18 cellular contexts compared by ENCODE assay signal in genomic region chr2:25018681-25019080, GRCh38. TPM values are rescaled to one million over a fixed set of nuclear protein-coding genes. Genes with fewer than 3 reads are reported as not detected.
DNase-seq lines count a peak whose midpoint lies in the region; ATAC-seq and TF ChIP-seq lines count a peak whose summit lies in the region.
"Had no signal": no experiment of that assay in that cellular context is flagged by ENCODE, and none has a peak within 500 bp of the region (broad histone marks: within the 10 kb centered on the region; RNA-seq: fewer than 3 reads in every experiment).

No MANE protein-coding gene starts in this region.

- in situ Hi-C loops in GM23248 (cut with MboI): no loop called here

- ATAC-seq in HG03520 (IDR thresholded peaks at IDR 0.05; ENCODE audit: unreplicated experiment): no peak
- ATAC-seq: K562 had no signal

- WGBS in GM23248 (ENCODE audit: low coverage in 1 of 2, low lambda C conversion rate in 2 of 2, missing lambda C conversion rate in 2 of 2), 2 experiments: 82% methylated on average over 7 of the region's 7 CpGs

- H3K9me2 ChIP-seq in GM23248 (ENCODE audit: insufficient read depth): no peaks in the 10 kb centered on the region

- H3K4me1 ChIP-seq in HEK293 (ENCODE audit: control insufficient read depth, insufficient read depth, low read length) (no peaks in the 10 kb centered on the region), GM23248 (ENCODE audit: insufficient read depth) (no peaks in the 10 kb centered on the region)

- no peaks in the 10 kb centered on the region for H4K20me1 ChIP-seq in GM23248 (ENCODE audit: insufficient read depth)
- H4K20me1 ChIP-seq: BLaER1 treated with 17β-estradiol and CSF1 and Interleukin-3, amounts not matched to agents 10 nM and 100 nM had no signal

- H3K9ac ChIP-seq in GM23248: no peak overlapping the region
- H3K9ac ChIP-seq: BLaER1 treated with 17β-estradiol and CSF1 and Interleukin-3, amounts not matched to agents 10 nM and 100 nM had no signal

- peak; percentile 67 for DNase-seq in NCI-H526 treated with DMSO at 0.1 percent for 48 hours (lab: John Stamatoyannopoulos, UW)
- peak; percentile 46 for DNase-seq in left kidney (ENCODE audit: low read depth, low spot score)
- DNase-seq in CD1c-positive myeloid dendritic cell (ENCODE audit: extremely low spot score): no peak
- DNase-seq in medulla oblongata (ENCODE audit: extremely low spot score): no peak
- DNase-seq in GM23248: no peak
- DNase-seq: CD8-positive, alpha-beta memory T cell; DND-41; H7; NCI-H187; NCI-H2107; NCI-H510A; PC-9 had no signal

- no peak overlapping the region for H3K4me3 ChIP-seq in HEK293 (ENCODE audit: low read depth, low read length)
- H3K4me3 ChIP-seq in GM23248: no peak overlapping the region
- H3K4me3 ChIP-seq: BLaER1 treated with 17β-estradiol and CSF1 and Interleukin-3, amounts not matched to agents 10 nM and 100 nM; K562; PC-9 had no signal

- TF ChIP-seq CTCF in 22Rv1 (IDR thresholded peaks at IDR 0.05): no peak
- no peak for TF ChIP-seq CTCF in HEK293 (tag by site-specific recombination; IDR thresholded peaks at IDR 0.05)

- H3K79me2 ChIP-seq in GM23248 (ENCODE audit: insufficient read depth): no peaks in the 10 kb centered on the region

- 0 out of 2 replicates have a peak, but pooled peaks cover under 1% of the 10 kb centered on the region for H3K27me3 ChIP-seq in GM23248 (replicated peaks; ENCODE audit: insufficient read depth)
- H3K27me3 ChIP-seq: BLaER1 treated with 17β-estradiol and CSF1 and Interleukin-3, amounts not matched to agents 10 nM and 100 nM had no signal

- no peaks in the 10 kb centered on the region for H3F3A ChIP-seq in GM23248 (ENCODE audit: insufficient read depth)

- H2AFZ ChIP-seq in GM23248: no peak overlapping the region
- H2AFZ ChIP-seq: PC-9 had no signal

- peak overlapping the region; percentile 9 for H3K27ac ChIP-seq in 22Rv1
- no peak overlapping the region for H3K27ac ChIP-seq in HEK293 (ENCODE audit: extremely low read depth, low read depth, low read length)
- no peak overlapping the region for H3K27ac ChIP-seq in GM23248
- H3K27ac ChIP-seq: BLaER1 treated with 17β-estradiol and CSF1 and Interleukin-3, amounts not matched to agents 10 nM and 100 nM; PC-9; RWPE1 had no signal

- H3K36me3 ChIP-seq in HEK293 (ENCODE audit: control insufficient read depth in 2 of 2, insufficient read depth in 1 of 2, low read length in 2 of 2) (no peaks in the 10 kb centered on the region), GM23248 (ENCODE audit: low read depth) (no peaks in the 10 kb centered on the region)
- H3K36me3 ChIP-seq: BLaER1 treated with 17β-estradiol and CSF1 and Interleukin-3, amounts not matched to agents 10 nM and 100 nM had no signal

- POLR2A ChIA-PET in HEK293 (lab: Yijun Ruan, JAX): no interaction called here

- CTCF ChIA-PET in HEK293 (lab: Yijun Ruan, JAX): no interaction called here

- H3K9me3 ChIP-seq in HEK293 (ENCODE audit: control insufficient read depth, insufficient read depth, low read depth, low read length): no peaks in the 10 kb centered on the region
- no peaks in the 10 kb centered on the region for H3K9me3 ChIP-seq in GM23248 (ENCODE audit: low read depth)
- H3K9me3 ChIP-seq: BLaER1 treated with 17β-estradiol and CSF1 and Interleukin-3, amounts not matched to agents 10 nM and 100 nM had no signal

- H3K4me2 ChIP-seq in GM23248 (ENCODE audit: unreplicated experiment): no peak overlapping the region
- H3K4me2 ChIP-seq: BLaER1 treated with 17β-estradiol and CSF1 and Interleukin-3, amounts not matched to agents 10 nM and 100 nM; PC-9 had no signal

TF ChIP-seq in HEK293, 187 proteins besides CTCF, POLR2A, EP300 and RAD21:
- TF ChIP-seq, protein P1, sequence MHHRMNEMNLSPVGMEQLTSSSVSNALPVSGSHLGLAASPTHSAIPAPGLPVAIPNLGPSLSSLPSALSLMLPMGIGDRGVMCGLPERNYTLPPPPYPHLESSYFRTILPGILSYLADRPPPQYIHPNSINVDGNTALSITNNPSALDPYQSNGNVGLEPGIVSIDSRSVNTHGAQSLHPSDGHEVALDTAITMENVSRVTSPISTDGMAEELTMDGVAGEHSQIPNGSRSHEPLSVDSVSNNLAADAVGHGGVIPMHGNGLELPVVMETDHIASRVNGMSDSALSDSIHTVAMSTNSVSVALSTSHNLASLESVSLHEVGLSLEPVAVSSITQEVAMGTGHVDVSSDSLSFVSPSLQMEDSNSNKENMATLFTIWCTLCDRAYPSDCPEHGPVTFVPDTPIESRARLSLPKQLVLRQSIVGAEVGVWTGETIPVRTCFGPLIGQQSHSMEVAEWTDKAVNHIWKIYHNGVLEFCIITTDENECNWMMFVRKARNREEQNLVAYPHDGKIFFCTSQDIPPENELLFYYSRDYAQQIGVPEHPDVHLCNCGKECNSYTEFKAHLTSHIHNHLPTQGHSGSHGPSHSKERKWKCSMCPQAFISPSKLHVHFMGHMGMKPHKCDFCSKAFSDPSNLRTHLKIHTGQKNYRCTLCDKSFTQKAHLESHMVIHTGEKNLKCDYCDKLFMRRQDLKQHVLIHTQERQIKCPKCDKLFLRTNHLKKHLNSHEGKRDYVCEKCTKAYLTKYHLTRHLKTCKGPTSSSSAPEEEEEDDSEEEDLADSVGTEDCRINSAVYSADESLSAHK (tag by site-specific recombination; IDR thresholded peaks at IDR 0.05): 0 out of 2 replicates have a peak, but pooled peaks have one; percentile 25
- no peak for TF ChIP-seq YY2 (tag by site-specific recombination; IDR thresholded peaks at IDR 0.05)
- 0 out of 2 replicates have a peak, but pooled peaks have one; percentile 12 for TF ChIP-seq OSR2 (tag by site-specific recombination; IDR thresholded peaks at IDR 0.05)

RNA-seq across cellular contexts. Expression of gene EFR3B, which starts 23.2 kb away (rescaled TPM):
- total RNA-seq in GM23248 (2014; rRNA removed; shearing (Covaris generic)): 0.76 and 0.97 TPM in 2 replicates
- polyA plus RNA-seq in GM23248 (2016; fragmentation: Nextera tagmentation; extraction: Ambion mirVana): 0.51 and 0.75 TPM in 2 replicates
- total RNA-seq: K562, PC-9 had no signal
- polyA plus RNA-seq: K562 had no signal

RNA-seq across cellular contexts. Expression of gene DNAJC27, which starts 46.9 kb away (rescaled TPM):
- 0.76 and 1.3 TPM in 2 replicates for total RNA-seq in GM23248 (2014; rRNA removed; shearing (Covaris generic))
- polyA plus RNA-seq in GM23248 (2016; fragmentation: Nextera tagmentation; extraction: Ambion mirVana): 2.2 and 2.9 TPM in 2 replicates

Comparison
In these comparisons a context has a peak if more than half of its experiments do, and no peak if none do; other contexts are left out.
1. DNase-seq: peak in NCI-H526 treated with DMSO at 0.1 percent for 48 hours (single experiment) and left kidney (single experiment); none in CD1c-positive myeloid dendritic cell (single experiment), medulla oblongata (single experiment) and GM23248 (single experiment).